Comparison of ENCODE assay signal across 11 cellular contexts in genomic region chr17:77817953-77818352, GRCh38.
"Had no signal": no experiment of that assay in that cellular context is flagged by ENCODE, and none has a peak within 500 bp of the region (broad histone marks: within the 10 kb centered on the region; RNA-seq: fewer than 3 reads in every experiment).

No MANE protein-coding gene starts in this region.

- H3K36me3 ChIP-seq: gastroesophageal sphincter, pancreas, stomach, thoracic aorta had no signal

- H3K4me1 Mint-ChIP-seq: activated CD4-positive, alpha-beta memory T cell treated with anti-CD3 and anti-CD28 coated beads, Interleukin-2, amount 10 ng/mL, durations not matched to agents 7 days and 5 days; activated naive CD8-positive, alpha-beta T cell treated with anti-CD3 and anti-CD28 coated beads, Interleukin-2, amount 10 ng/mL, durations not matched to agents 7 days and 5 days had no signal

- H3K27ac ChIP-seq: coronary artery, gastroesophageal sphincter, pancreas, stomach, thoracic aorta had no signal

- H3K36me3 Mint-ChIP-seq: activated naive CD8-positive, alpha-beta T cell treated with anti-CD3 and anti-CD28 coated beads, Interleukin-2, amount 10 ng/mL, durations not matched to agents 7 days and 5 days had no signal

- H3K4me3 ChIP-seq: coronary artery, gastroesophageal sphincter, pancreas, stomach, thoracic aorta had no signal

- H3K27me3 ChIP-seq: gastroesophageal sphincter, pancreas, stomach had no signal

- H3K4me3 Mint-ChIP-seq: activated CD4-positive, alpha-beta memory T cell treated with anti-CD3 and anti-CD28 coated beads, Interleukin-2, amount 10 ng/mL, durations not matched to agents 7 days and 5 days; activated naive CD8-positive, alpha-beta T cell treated with anti-CD3 and anti-CD28 coated beads, Interleukin-2, amount 10 ng/mL, durations not matched to agents 7 days and 5 days had no signal

- H3K4me1 ChIP-seq: pancreas had no signal

- H3K27ac Mint-ChIP-seq: activated CD4-positive, alpha-beta memory T cell treated with anti-CD3 and anti-CD28 coated beads, Interleukin-2, amount 10 ng/mL, durations not matched to agents 7 days and 5 days; activated naive CD8-positive, alpha-beta T cell treated with anti-CD3 and anti-CD28 coated beads, Interleukin-2, amount 10 ng/mL, durations not matched to agents 7 days and 5 days had no signal

- ATAC-seq: gastroesophageal sphincter, pancreas had no signal

- DNase-seq: activated CD4-positive, alpha-beta memory T cell treated with anti-CD3 and anti-CD28 coated beads, Interleukin-2, amount 10 ng/mL, durations not matched to agents 7 days and 5 days; activated CD4-positive, alpha-beta T cell treated with anti-CD3 and anti-CD28 coated beads for 1 hour; activated gamma-delta T cell treated with Interleukin-2 at 50 U/mL for 16 hours; activated naive CD8-positive, alpha-beta T cell treated with anti-CD3 and anti-CD28 coated beads, Interleukin-2, amount 10 ng/mL, durations not matched to agents 7 days and 5 days; activated T-cell treated with anti-CD3 and anti-CD28 coated beads, Interleukin-2, amount 50 U/mL, for 48 hours; effector CD8-positive, alpha-beta T cell; pancreas; stomach had no signal

- H3K9me3 Mint-ChIP-seq: activated CD4-positive, alpha-beta memory T cell treated with anti-CD3 and anti-CD28 coated beads, Interleukin-2, amount 10 ng/mL, durations not matched to agents 7 days and 5 days; activated naive CD8-positive, alpha-beta T cell treated with anti-CD3 and anti-CD28 coated beads, Interleukin-2, amount 10 ng/mL, durations not matched to agents 7 days and 5 days had no signal

- H3K9me3 ChIP-seq: gastroesophageal sphincter, pancreas, stomach, thoracic aorta had no signal
